Comparison of ENCODE assay signal across 8 cellular contexts in the genomic region with DNA sequence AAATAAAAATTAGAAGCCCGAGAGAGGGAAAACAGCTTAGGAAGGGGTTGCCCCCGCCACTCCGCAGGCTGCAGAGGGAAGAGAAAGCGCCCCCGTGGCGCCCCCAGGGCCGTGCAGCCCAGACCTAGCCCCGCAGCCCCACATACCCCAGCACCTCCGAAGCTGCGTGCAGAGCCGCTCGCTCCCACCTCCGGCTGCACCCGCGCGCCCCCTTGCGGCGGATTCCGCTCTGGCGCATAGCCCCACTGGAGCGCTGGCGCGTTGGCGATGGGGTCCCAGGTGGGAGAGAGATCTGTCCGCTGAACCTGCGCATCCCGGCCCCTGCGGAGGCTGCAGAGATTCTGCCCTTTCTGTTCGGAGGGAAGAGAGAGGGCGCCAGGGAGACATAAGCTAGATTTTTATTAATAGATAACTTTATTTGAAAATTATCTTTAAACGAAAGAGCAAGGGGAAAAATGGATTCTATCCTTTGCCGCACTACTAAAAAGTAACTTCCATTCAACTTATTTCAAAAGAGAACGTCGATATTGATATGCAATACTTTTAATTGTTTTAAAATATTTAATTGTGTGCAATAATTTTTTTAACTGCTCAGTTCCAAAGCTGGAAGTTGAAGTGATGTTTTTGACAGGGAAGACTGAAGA. TPM values are rescaled to one million over a fixed set of nuclear protein-coding genes. Genes with fewer than 3 reads are reported as not detected.
DNase-seq lines count a peak whose midpoint lies in the region; ATAC-seq, FAIRE-seq and TF ChIP-seq lines count a peak whose summit lies in the region.

No MANE protein-coding gene starts in this region.

- H3K79me2 ChIP-seq in DOHH2 (ENCODE audit: control insufficient read depth, low read length): no peaks in the 10 kb centered on the region

- no peaks in the 10 kb centered on the region for H3K9me2 ChIP-seq in DOHH2 (replicated peaks; ENCODE audit: control insufficient read depth, low read length)

- no peaks in the 10 kb centered on the region for H4K20me1 ChIP-seq in DOHH2 (ENCODE audit: control insufficient read depth, insufficient read depth, low read depth, low read length)

- H3K9me3 ChIP-seq in DOHH2 (ENCODE audit: control insufficient read depth, insufficient read depth, low read length) (no peaks in the 10 kb centered on the region), cardiac muscle cell (ENCODE audit: low read depth) (no peaks in the 10 kb centered on the region), uterus (no peaks in the 10 kb centered on the region)

- 0 out of 2 replicates have a peak overlapping the region, but pooled peaks have one; percentile 16 for H3K4me2 ChIP-seq in DOHH2 (ENCODE audit: low read length)

- H3K4me1 ChIP-seq in DOHH2 (ENCODE audit: control insufficient read depth, low read length) (no peaks in the 10 kb centered on the region), cardiac muscle cell (ENCODE audit: low read depth) (no peaks in the 10 kb centered on the region), uterus (no peaks in the 10 kb centered on the region)

- H3K4me3 ChIP-seq in DOHH2 (ENCODE audit: low read length) (no peak overlapping the region), cardiac muscle cell (peak overlapping the region; percentile 3), uterus (peak overlapping the region in 1 of 2 donors; percentile 22)

- H3F3A ChIP-seq in DOHH2 (ENCODE audit: control insufficient read depth, insufficient read depth): no peaks in the 10 kb centered on the region

- no peak for TF ChIP-seq POLR2A in uterus (IDR thresholded peaks at IDR 0.05)

- FAIRE-seq in HTR-8/SVneo (lab: Jason Lieb, UNC): no peak

- peak; percentile 72 for DNase-seq in HTR-8/SVneo (ENCODE audit: insufficient read length, low spot score)
- DNase-seq in SK-N-DZ (ENCODE audit: low spot score): peak; percentile 75
- DNase-seq in activated naive CD4-positive, alpha-beta T cell treated with anti-CD3 and anti-CD28 coated beads, Interleukin-2, amount 50 U/mL, for 16 hours: peak; percentile 88
- DNase-seq in cardiac muscle cell (ENCODE audit: low read depth in 1 of 2, low spot score in 1 of 2): peak; percentile 64 to 86
- peak; percentile 53 for DNase-seq in putamen (ENCODE audit: low spot score)
- DNase-seq in uterus: peak; percentile 62 to 79

- TF ChIP-seq CTCF in DOHH2 (IDR thresholded peaks at IDR 0.05; ENCODE audit: low read depth, low read length, poor library complexity, severe bottlenecking) (peak; percentile 88), cardiac muscle cell (IDR thresholded peaks at IDR 0.05; ENCODE audit: low read depth, low read length) (peak; percentile 97), uterus (IDR thresholded peaks at IDR 0.05) (peak; percentile 78 to 96 (median 87))

- no peak overlapping the region for H3K27ac ChIP-seq in DOHH2 (ENCODE audit: low read depth, low read length)
- H3K27ac ChIP-seq in cardiac muscle cell: no peak overlapping the region
- H3K27ac ChIP-seq in uterus: no peak overlapping the region

- H3K36me3 ChIP-seq in DOHH2 (ENCODE audit: control insufficient read depth, low read length): no peaks in the 10 kb centered on the region
- no peaks in the 10 kb centered on the region for H3K36me3 ChIP-seq in cardiac muscle cell
- no peaks in the 10 kb centered on the region for H3K36me3 ChIP-seq in uterus

- intact Hi-C loops in uterus (cut with DNase I; ENCODE audit: low total_unique reads): no loop called here

- H3K27me3 ChIP-seq in DOHH2 (ENCODE audit: control insufficient read depth, low read length) (peaks cover 18% of the 10 kb centered on the region), cardiac muscle cell (peaks cover 28% of the 10 kb centered on the region), uterus (no peaks in the 10 kb centered on the region)

- peak; percentile 98 for ATAC-seq in GM21447 (IDR thresholded peaks at IDR 0.05; ENCODE audit: unreplicated experiment)

RNA-seq across cellular contexts. Expression of gene CLN5, which starts 11.7 kb away (rescaled TPM):
- polyA plus RNA-seq in SK-N-DZ (2014; cell fraction: cytosol; rRNA removed): 15.8 and 18.0 TPM in 2 replicates
- 24.0 and 33.5 TPM in 2 replicates for polyA plus RNA-seq in SK-N-DZ (2014; cell fraction: nucleus; rRNA removed)
- total RNA-seq in cardiac muscle cell (11.1 and 18.6 TPM in 2 replicates), uterus (10 to 100 TPM; 18.2 to 49.8 (median 39.5) TPM)
- 22.9 and 26.5 TPM in 2 replicates for polyA plus RNA-seq in cardiac muscle cell

RNA-seq across cellular contexts. Expression of gene ACOD1, which starts 31.9 kb away (rescaled TPM):
- polyA plus RNA-seq in SK-N-DZ (2014; cell fraction: cytosol; rRNA removed): not detected in 2 replicates
- not detected in 2 replicates for polyA plus RNA-seq in SK-N-DZ (2014; cell fraction: nucleus; rRNA removed)
- total RNA-seq in cardiac muscle cell (not detected in 2 replicates), uterus (not detected)
- polyA plus RNA-seq in cardiac muscle cell: not detected in 2 replicates

RNA-seq across cellular contexts. Expression of gene FBXL3, which starts 46.8 kb away (rescaled TPM):
- 11.4 and 13.5 TPM in 2 replicates for polyA plus RNA-seq in SK-N-DZ (2014; cell fraction: cytosol; rRNA removed)
- polyA plus RNA-seq in SK-N-DZ (2014; cell fraction: nucleus; rRNA removed): 11.0 and 11.3 TPM in 2 replicates
- total RNA-seq in cardiac muscle cell: 25.0 and 29.4 TPM in 2 replicates
- polyA plus RNA-seq in cardiac muscle cell: 9.3 and 14.8 TPM in 2 replicates
- total RNA-seq in uterus: 100 to 1,000 TPM in 2 of 4 donors, 10 to 100 TPM in 2; 62.8 to 158 (median 92.3) TPM
